10 cellular contexts compared by ENCODE assay signal in the genomic region with DNA sequence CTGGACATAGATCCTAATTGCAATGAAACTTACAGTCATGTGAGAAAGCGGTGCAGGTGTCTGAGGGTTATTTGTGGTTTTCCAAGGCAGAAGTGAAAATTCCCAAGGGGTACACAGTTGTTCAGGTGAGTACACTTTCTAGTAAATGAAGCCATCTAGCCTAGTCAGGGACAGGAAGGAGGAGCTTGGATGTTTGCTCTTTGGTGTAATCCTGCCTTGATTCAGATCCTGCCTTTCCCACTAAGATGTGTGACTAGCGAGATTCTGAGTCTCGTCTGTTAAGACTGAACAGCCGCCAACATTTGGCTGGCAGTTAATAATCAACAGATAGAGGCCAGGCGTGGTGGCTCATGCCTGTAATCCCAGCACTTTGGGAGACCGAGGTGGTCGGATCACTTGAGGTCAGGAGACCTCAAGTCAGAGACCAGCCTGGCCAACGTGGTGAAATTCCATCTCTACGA. TPM values are rescaled to one million over a fixed set of nuclear protein-coding genes. Genes with fewer than 3 reads are reported as not detected.
A peak's percentile ranks its signal among the peaks of the same experiment; 100 is the strongest.
DNase-seq lines count a peak whose midpoint lies in the region; ATAC-seq and TF ChIP-seq lines count a peak whose summit lies in the region.
"Had no signal": no experiment of that assay in that cellular context is flagged by ENCODE, and none has a peak within 500 bp of the region (broad histone marks: within the 10 kb centered on the region; RNA-seq: fewer than 3 reads in every experiment).

No MANE protein-coding gene starts in this region.

- H3K9me3 ChIP-seq in Panc1 (ENCODE audit: control insufficient read depth, insufficient read depth, low read depth, low read length) = no peaks in the 10 kb centered on the region

- no TSS peak for BruUV-seq in Panc1 (replicated peaks; lab: Mats Ljungman, UMichigan)

- H3K27me3 ChIP-seq in Panc1 (ENCODE audit: control insufficient read depth, insufficient read depth, low read length) = no peaks in the 10 kb centered on the region

- ATAC-seq in Panc1 = no peak
- ATAC-seq in HG03135 (IDR thresholded peaks at IDR 0.05; ENCODE audit: unreplicated experiment) = no peak

- no peak for DNase-seq in Panc1 (ENCODE audit: low read depth, low spot score)
- peak; percentile 65 for DNase-seq in fibroblast of mammary gland (ENCODE audit: low read depth)
- peak; percentile 55 for DNase-seq in posterior vena cava (ENCODE audit: low spot score)
- DNase-seq in NOMO-1 treated with DMSO at 0.1 percent for 48 hours (lab: John Stamatoyannopoulos, UW; ENCODE audit: unreplicated experiment) = no peak
- no peak for DNase-seq in NAMALWA (ENCODE audit: low spot score)
- no peak for DNase-seq in activated CD4-positive, CD25-positive, alpha-beta regulatory T cell (lab: John Stamatoyannopoulos, UW)
- DNase-seq: KG1; stimulated activated CD4-positive, alpha-beta T cell treated with anti-CD3 and anti-CD28 coated beads, Interleukin-4, amount 100 ng/mL, for 1 hour had no signal

- CTCF ChIA-PET in Panc1 (lab: Charles Lee) = no interaction called here

- in situ Hi-C loops in Panc1 (cut with HindIII; ENCODE audit: low pct_unique_long_range_greater_than_20kb, low sequenced_read_pairs) = no loop called here

- TF ChIP-seq CTCF in Panc1 (IDR thresholded peaks at IDR 0.05) (no peak), fibroblast of mammary gland (conservative IDR thresholded peaks at IDR 0.05; ENCODE audit: control insufficient read depth, insufficient read depth, low read depth, low read length) (no peak)

- peaks cover 44% of the 10 kb centered on the region for H3K36me3 ChIP-seq in Panc1 (ENCODE audit: control insufficient read depth, insufficient read depth, low read length)

- POLR2A ChIA-PET in Panc1 (lab: Charles Lee) = interaction anchor here (0.6 kb wide), 1 partner anchor 16 kb away, joined by 3 read pairs; no protein-coding TSS in a partner anchor

- H3K4me1 ChIP-seq in Panc1 (ENCODE audit: control insufficient read depth, insufficient read depth, low read length) = peaks cover 64% of the 10 kb centered on the region

- intact Hi-C loops in Panc1 (cut with micrococcal nuclease; ENCODE audit: unreplicated experiment) (no loop called here), posterior vena cava (cut with DNase I) (no loop called here)

- peak overlapping the region; percentile 95 for H3K27ac ChIP-seq in Panc1 (ENCODE audit: low read length)

- H3K4me3 ChIP-seq in GM08714 (ENCODE audit: low read length) (peak overlapping the region; percentile 97; the same call in 1 of the 2 replicates), Panc1 (ENCODE audit: low read depth in 2 of 2, low read length in 2 of 2) (peak overlapping the region; percentile 69 to 96), fibroblast of mammary gland (ENCODE audit: control insufficient read depth, low read depth, low read length) (peak overlapping the region; percentile 97)

RNA-seq across cellular contexts. Expression of a gene that starts 2.5 kb away (rescaled TPM):
- total RNA-seq in Panc1 (2021; ENCODE audit: unreplicated experiment) (823 TPM), posterior vena cava (1,000 to 10,000 TPM in 1 of 2 donors, 100 to 1,000 TPM in 1; 777 to 1,026 TPM)
- polyA plus RNA-seq in Panc1 (2012; ENCODE audit: insufficient read length) = 1,638 TPM

RNA-seq across cellular contexts. Expression of a gene that starts 12.1 kb away (rescaled TPM):
- total RNA-seq in Panc1 (2021; ENCODE audit: unreplicated experiment) (194 TPM), posterior vena cava (10 to 100 TPM; 17.3 to 24.5 TPM)
- 160 TPM for polyA plus RNA-seq in Panc1 (2012; ENCODE audit: insufficient read length)

RNA-seq across cellular contexts. Expression of a gene that starts 13.8 kb away (rescaled TPM):
- total RNA-seq in Panc1 (2021; ENCODE audit: unreplicated experiment) = 264 TPM
- polyA plus RNA-seq in Panc1 (2012; ENCODE audit: insufficient read length) = 301 TPM
- total RNA-seq in posterior vena cava = 10 to 100 TPM; 29.0 to 38.6 TPM

RNA-seq across cellular contexts. Expression of a gene that starts 19.6 kb away (rescaled TPM):
- total RNA-seq in Panc1 (2021; ENCODE audit: unreplicated experiment) (0.18 TPM), posterior vena cava (10 to 100 TPM; 14.6 to 25.5 TPM)
- 0.47 TPM for polyA plus RNA-seq in Panc1 (2012; ENCODE audit: insufficient read length)

RNA-seq across cellular contexts. Expression of a gene that starts 30.2 kb away (rescaled TPM):
- total RNA-seq in Panc1 (2021; ENCODE audit: unreplicated experiment) (5.1 TPM), posterior vena cava (1 to 10 TPM; 1.1 to 1.4 TPM)
- 8.4 TPM for polyA plus RNA-seq in Panc1 (2012; ENCODE audit: insufficient read length)

Comparison
In these comparisons a context has a peak if more than half of its experiments do, and no peak if none do; other contexts are left out.
1. DNase-seq: peak in fibroblast of mammary gland (single experiment) and posterior vena cava (single experiment); none in Panc1 (single experiment), NOMO-1 treated with DMSO at 0.1 percent for 48 hours (single experiment), NAMALWA (single experiment) and activated CD4-positive, CD25-positive, alpha-beta regulatory T cell (0 of 4).
2. Peak in every context shown above with its lines, with median percentiles within 50 percentile points of each other: H3K4me3 ChIP-seq.